3 cellular contexts compared by ENCODE assay signal in genomic region chr21:14645702-14646101, GRCh38.
TF ChIP-seq lines count a peak whose summit lies in the region.

No MANE protein-coding gene starts in this region.

TF ChIP-seq in HepG2, 621 proteins besides CTCF, POLR2A, EP300 and RAD21:
- TF ChIP-seq TFE3 (CRISPR knock-in tag; IDR thresholded peaks at IDR 0.05) (no peak), ZNF160 (CRISPR knock-in tag; IDR thresholded peaks at IDR 0.05) (0 out of 2 replicates have a peak, but pooled peaks have one; percentile 39)

TF ChIP-seq in HEK293, 187 proteins besides CTCF, POLR2A, EP300 and RAD21 (continued from another document):
- TF ChIP-seq ZBTB10 (tag by site-specific recombination; IDR thresholded peaks at IDR 0.05) (no peak), SETDB1 (IDR thresholded peaks at IDR 0.05; ENCODE audit: insufficient read length, low read length) (peak; percentile 29), ZNF571 (tag by site-specific recombination; IDR thresholded peaks at IDR 0.05) (no peak), ZNF248 (tag by site-specific recombination; IDR thresholded peaks at IDR 0.05) (no peak), PRDM6 (tag by site-specific recombination; IDR thresholded peaks at IDR 0.05) (no peak)

TF ChIP-seq in K562, 482 proteins besides CTCF, POLR2A, EP300 and RAD21 (continued from another document and continues in another):
- TF ChIP-seq, protein P1, sequence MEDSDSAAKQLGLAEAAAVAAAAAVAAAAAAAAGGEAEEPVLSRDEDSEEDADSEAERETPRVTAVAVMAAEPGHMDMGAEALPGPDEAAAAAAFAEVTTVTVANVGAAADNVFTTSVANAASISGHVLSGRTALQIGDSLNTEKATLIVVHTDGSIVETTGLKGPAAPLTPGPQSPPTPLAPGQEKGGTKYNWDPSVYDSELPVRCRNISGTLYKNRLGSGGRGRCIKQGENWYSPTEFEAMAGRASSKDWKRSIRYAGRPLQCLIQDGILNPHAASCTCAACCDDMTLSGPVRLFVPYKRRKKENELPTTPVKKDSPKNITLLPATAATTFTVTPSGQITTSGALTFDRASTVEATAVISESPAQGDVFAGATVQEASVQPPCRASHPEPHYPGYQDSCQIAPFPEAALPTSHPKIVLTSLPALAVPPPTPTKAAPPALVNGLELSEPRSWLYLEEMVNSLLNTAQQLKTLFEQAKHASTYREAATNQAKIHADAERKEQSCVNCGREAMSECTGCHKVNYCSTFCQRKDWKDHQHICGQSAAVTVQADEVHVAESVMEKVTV (CRISPR knock-in tag; IDR thresholded peaks at IDR 0.05) = no peak
- TF ChIP-seq ZNF766 (CRISPR knock-in tag; conservative IDR thresholded peaks at IDR 0.05) = no peak
- TF ChIP-seq, protein P2, sequence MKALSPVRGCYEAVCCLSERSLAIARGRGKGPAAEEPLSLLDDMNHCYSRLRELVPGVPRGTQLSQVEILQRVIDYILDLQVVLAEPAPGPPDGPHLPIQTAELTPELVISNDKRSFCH (CRISPR knock-in tag; IDR thresholded peaks at IDR 0.05) = no peak
- TF ChIP-seq, protein P2 (tag; IDR thresholded peaks at IDR 0.05) = no peak
- TF ChIP-seq, protein P3, sequence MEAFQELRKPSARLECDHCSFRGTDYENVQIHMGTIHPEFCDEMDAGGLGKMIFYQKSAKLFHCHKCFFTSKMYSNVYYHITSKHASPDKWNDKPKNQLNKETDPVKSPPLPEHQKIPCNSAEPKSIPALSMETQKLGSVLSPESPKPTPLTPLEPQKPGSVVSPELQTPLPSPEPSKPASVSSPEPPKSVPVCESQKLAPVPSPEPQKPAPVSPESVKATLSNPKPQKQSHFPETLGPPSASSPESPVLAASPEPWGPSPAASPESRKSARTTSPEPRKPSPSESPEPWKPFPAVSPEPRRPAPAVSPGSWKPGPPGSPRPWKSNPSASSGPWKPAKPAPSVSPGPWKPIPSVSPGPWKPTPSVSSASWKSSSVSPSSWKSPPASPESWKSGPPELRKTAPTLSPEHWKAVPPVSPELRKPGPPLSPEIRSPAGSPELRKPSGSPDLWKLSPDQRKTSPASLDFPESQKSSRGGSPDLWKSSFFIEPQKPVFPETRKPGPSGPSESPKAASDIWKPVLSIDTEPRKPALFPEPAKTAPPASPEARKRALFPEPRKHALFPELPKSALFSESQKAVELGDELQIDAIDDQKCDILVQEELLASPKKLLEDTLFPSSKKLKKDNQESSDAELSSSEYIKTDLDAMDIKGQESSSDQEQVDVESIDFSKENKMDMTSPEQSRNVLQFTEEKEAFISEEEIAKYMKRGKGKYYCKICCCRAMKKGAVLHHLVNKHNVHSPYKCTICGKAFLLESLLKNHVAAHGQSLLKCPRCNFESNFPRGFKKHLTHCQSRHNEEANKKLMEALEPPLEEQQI (IDR thresholded peaks at IDR 0.05) = peak; percentile 79
- no peak for TF ChIP-seq ZNF23 (CRISPR knock-in tag; IDR thresholded peaks at IDR 0.05)
- TF ChIP-seq ZNF280A (IDR thresholded peaks at IDR 0.05; ENCODE audit: low read depth, partially characterized antibody) = peak; percentile 92
- no peak for TF ChIP-seq TOE1 (IDR thresholded peaks at IDR 0.05; ENCODE audit: borderline replicate concordance)
- no peak for TF ChIP-seq TOE1 (CRISPR knock-in tag; IDR thresholded peaks at IDR 0.05; ENCODE audit: borderline replicate concordance, low read depth)
- no peak for TF ChIP-seq RERE (CRISPR knock-in tag; IDR thresholded peaks at IDR 0.05; ENCODE audit: borderline replicate concordance)
- TF ChIP-seq BRD4 (IDR thresholded peaks at IDR 0.05) = no peak
- peak; percentile 91; the same call in 1 of the 2 replicates for TF ChIP-seq HLTF (IDR thresholded peaks at IDR 0.05)
- no peak for TF ChIP-seq ZNF449 (CRISPR knock-in tag; IDR thresholded peaks at IDR 0.05)
- TF ChIP-seq PRPF4 (IDR thresholded peaks at IDR 0.05; ENCODE audit: insufficient read depth, low read depth, low read length, poor library complexity, severe bottlenecking) = no peak
- TF ChIP-seq ELF4 (CRISPR knock-in tag; IDR thresholded peaks at IDR 0.05) = no peak
- no peak for TF ChIP-seq HMGXB4 (CRISPR knock-in tag; IDR thresholded peaks at IDR 0.05)
- peak; percentile 93 for TF ChIP-seq ZNF280B (CRISPR knock-in tag; IDR thresholded peaks at IDR 0.05)
- TF ChIP-seq SPI1 (IDR thresholded peaks at IDR 0.05; ENCODE audit: borderline replicate concordance, low read depth, low read length) = no peak
- no peak for TF ChIP-seq TARDBP (IDR thresholded peaks at IDR 0.05)
- TF ChIP-seq BDP1 (IDR thresholded peaks at IDR 0.05; ENCODE audit: insufficient read depth, insufficient read length) = no peak
- TF ChIP-seq TRIM28 (IDR thresholded peaks at IDR 0.05) = peak; percentile 95
- TF ChIP-seq, protein P4, sequence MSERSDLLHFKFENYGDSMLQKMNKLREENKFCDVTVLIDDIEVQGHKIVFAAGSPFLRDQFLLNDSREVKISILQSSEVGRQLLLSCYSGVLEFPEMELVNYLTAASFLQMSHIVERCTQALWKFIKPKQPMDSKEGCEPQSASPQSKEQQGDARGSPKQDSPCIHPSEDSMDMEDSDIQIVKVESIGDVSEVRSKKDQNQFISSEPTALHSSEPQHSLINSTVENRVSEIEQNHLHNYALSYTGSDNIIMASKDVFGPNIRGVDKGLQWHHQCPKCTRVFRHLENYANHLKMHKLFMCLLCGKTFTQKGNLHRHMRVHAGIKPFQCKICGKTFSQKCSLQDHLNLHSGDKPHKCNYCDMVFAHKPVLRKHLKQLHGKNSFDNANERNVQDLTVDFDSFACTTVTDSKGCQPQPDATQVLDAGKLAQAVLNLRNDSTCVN (CRISPR knock-in tag; IDR thresholded peaks at IDR 0.05) = no peak
- no peak for TF ChIP-seq SP2 (IDR thresholded peaks at IDR 0.05; ENCODE audit: extremely low read depth, low read depth, low read length, poor library complexity, severe bottlenecking)
- TF ChIP-seq ZNF696 (CRISPR knock-in tag; conservative IDR thresholded peaks at IDR 0.05) = no peak
- no peak for TF ChIP-seq XRCC5 (IDR thresholded peaks at IDR 0.05; ENCODE audit: low read depth, low read length)
- no peak for TF ChIP-seq ZNF57 (CRISPR knock-in tag; IDR thresholded peaks at IDR 0.05)
- TF ChIP-seq ZBTB43 (CRISPR knock-in tag; IDR thresholded peaks at IDR 0.05) = no peak
- no peak for TF ChIP-seq YBX1 (IDR thresholded peaks at IDR 0.05)
- 0 out of 2 replicates have a peak, but pooled peaks have one; percentile 35 for TF ChIP-seq JUN (IDR thresholded peaks at IDR 0.05; ENCODE audit: borderline replicate concordance, low read depth, low read length)
- TF ChIP-seq JUN (CRISPR knock-in tag; IDR thresholded peaks at IDR 0.05; ENCODE audit: borderline replicate concordance) = no peak
- TF ChIP-seq TRIM24 (IDR thresholded peaks at IDR 0.05) = peak; percentile 57 to 82; a peak in 3 of 4 replicates
- no peak for TF ChIP-seq ZNF512 (tag; IDR thresholded peaks at IDR 0.05)
